18 cellular contexts compared by ENCODE assay signal in the genomic region with DNA sequence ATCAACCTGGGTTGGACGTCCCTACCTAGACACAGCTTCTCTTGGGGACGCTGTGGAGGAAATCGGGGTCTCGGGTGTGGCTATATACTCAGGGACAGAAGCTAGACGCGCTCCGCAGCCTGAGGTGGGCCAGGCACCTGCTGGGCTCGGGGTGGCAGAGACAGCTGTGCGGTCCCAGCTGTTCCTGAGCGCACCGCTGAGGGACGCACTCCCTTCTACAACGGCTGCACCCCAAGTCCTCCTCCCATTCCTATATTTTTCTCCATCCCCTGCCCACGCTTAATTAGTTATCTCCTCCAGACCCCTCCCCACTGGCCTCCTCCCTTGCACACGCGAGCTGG. TPM values are rescaled to one million over a fixed set of nuclear protein-coding genes. Genes with fewer than 3 reads are reported as not detected.
DNase-seq lines count a peak whose midpoint lies in the region; ATAC-seq, FAIRE-seq and TF ChIP-seq lines count a peak whose summit lies in the region.
"Had no signal": no experiment of that assay in that cellular context is flagged by ENCODE, and none has a peak within 500 bp of the region (broad histone marks: within the 10 kb centered on the region; RNA-seq: fewer than 3 reads in every experiment).

No MANE protein-coding gene starts in this region.

- TF ChIP-seq RAD21 in liver (IDR thresholded peaks at IDR 0.05) (no peak), HepG2 (CRISPR knock-in tag; IDR thresholded peaks at IDR 0.05) (no peak)

- TF ChIP-seq CTCF in liver (IDR thresholded peaks at IDR 0.05; ENCODE audit: low read depth, low read length, missing input control) (no peak), HepG2 (CRISPR knock-in tag; IDR thresholded peaks at IDR 0.05) (no peak), mesothelial cell of epicardium (IDR thresholded peaks at IDR 0.05; ENCODE audit: unreplicated experiment) (no peak)

- no peaks in the 10 kb centered on the region for H3K79me2 ChIP-seq in HepG2 (ENCODE audit: insufficient read depth, low read length)

- peaks cover 0 to 3% (median 0%) of the 10 kb centered on the region in 4 donors for H3K27me3 ChIP-seq in liver (ENCODE audit: control insufficient read depth in 4 of 4, insufficient read depth in 4 of 4, low read length in 3 of 4)
- peaks cover 0 to 8% of the 10 kb centered on the region in 2 experiments; a peak in 1 of 5 replicates for H3K27me3 ChIP-seq in HepG2 (ENCODE audit: control insufficient read depth in 1 of 2, insufficient read depth in 2 of 2, low read length in 2 of 2)
- H3K27me3 ChIP-seq in endocrine pancreas (ENCODE audit: control insufficient read depth, insufficient read depth, low read length), result no peaks in the 10 kb centered on the region

- no peak for FAIRE-seq in HepG2 (lab: Jason Lieb, UNC)
- FAIRE-seq: GM12878 had no signal

- H3K4me3 Mint-ChIP-seq in mesothelial cell of epicardium, result peak overlapping the region; percentile 37
- H3K4me3 Mint-ChIP-seq in activated T-cell treated with anti-CD3 and anti-CD28 coated beads, Interleukin-2, amount 50 U/mL, for 24 hours, result no peak overlapping the region
- no peak overlapping the region for H3K4me3 Mint-ChIP-seq in effector memory CD8-positive, alpha-beta T cell
- H3K4me3 Mint-ChIP-seq: activated CD4-positive, alpha-beta T cell treated with anti-CD3 and anti-CD28 coated beads for 36 hours; IgD-negative memory B cell had no signal

- no peak overlapping the region for H3K4me2 ChIP-seq in HepG2 (ENCODE audit: low read depth, low read length)

- DNase-seq in HepG2 (ENCODE audit: low spot score) (no peak), mesothelial cell of epicardium (ENCODE audit: low spot score in 2 of 2, unreplicated experiment in 2 of 2) (no peak), AML-193 (lab: John Stamatoyannopoulos, UW) (no peak)
- no peak for DNase-seq in activated T-cell treated with anti-CD3 and anti-CD28 coated beads, Interleukin-2, amount 50 U/mL, for 24 hours
- DNase-seq in effector memory CD8-positive, alpha-beta T cell, result no peak
- DNase-seq: activated CD4-positive, alpha-beta T cell treated with anti-CD3 and anti-CD28 coated beads for 36 hours; activated T-cell treated with anti-CD3 and anti-CD28 coated beads for 4 hours; GOT3; SHP77 had no signal

- H3K27ac ChIP-seq in liver (ENCODE audit: low read depth in 1 of 2, low read length in 2 of 2), result no peak overlapping the region
- H3K27ac ChIP-seq in HepG2 (ENCODE audit: extremely low read length, insufficient read depth, low read length), result no peak overlapping the region

- peaks cover 87% of the 10 kb centered on the region for H3K27me3 Mint-ChIP-seq in mesothelial cell of epicardium (ENCODE audit: low read depth)
- peaks cover 24% of the 10 kb centered on the region for H3K27me3 Mint-ChIP-seq in activated T-cell treated with anti-CD3 and anti-CD28 coated beads, Interleukin-2, amount 50 U/mL, for 24 hours
- no peaks in the 10 kb centered on the region for H3K27me3 Mint-ChIP-seq in effector memory CD8-positive, alpha-beta T cell

- no peak overlapping the region for H3K27ac Mint-ChIP-seq in mesothelial cell of epicardium
- H3K27ac Mint-ChIP-seq in activated T-cell treated with anti-CD3 and anti-CD28 coated beads, Interleukin-2, amount 50 U/mL, for 24 hours, result no peak overlapping the region
- H3K27ac Mint-ChIP-seq in effector memory CD8-positive, alpha-beta T cell, result no peak overlapping the region
- H3K27ac Mint-ChIP-seq: activated CD4-positive, alpha-beta T cell treated with anti-CD3 and anti-CD28 coated beads for 36 hours; activated naive CD4-positive, alpha-beta T cell treated with anti-CD3 and anti-CD28 coated beads, Interleukin-2, amount 50 U/mL, for 72 hours; IgD-negative memory B cell had no signal

- ATAC-seq in HepG2 (no peak), HG02970 (IDR thresholded peaks at IDR 0.05; ENCODE audit: low FRiP score, unreplicated experiment) (no peak)
- no peak for ATAC-seq in effector memory CD8-positive, alpha-beta T cell (replicated peaks)
- ATAC-seq: activated CD4-positive, alpha-beta T cell treated with anti-CD3 and anti-CD28 coated beads for 36 hours; activated naive CD4-positive, alpha-beta T cell treated with anti-CD3 and anti-CD28 coated beads, Interleukin-2, amount 50 U/mL, for 72 hours; GM12878 had no signal

- TF ChIP-seq POLR2A in HepG2 (IDR thresholded peaks at IDR 0.05; ENCODE audit: insufficient read depth in 1 of 2, low read depth in 2 of 2, low read length in 2 of 2), result no peak

- H2AFZ ChIP-seq in HepG2 (ENCODE audit: low read length), result no peak overlapping the region

- POLR2A ChIA-PET in HepG2 (lab: Yijun Ruan, JAX), result no interaction called here

- no TSS peak for BruUV-seq in HepG2 (replicated peaks; lab: Mats Ljungman, UMichigan)

- in situ Hi-C loops in HepG2 (cut with HindIII; ENCODE audit: extremely low pct_ligation_motif_present, low pct_unique_long_range_greater_than_20kb), result no loop called here

- no peaks in the 10 kb centered on the region for H3K36me3 ChIP-seq in liver (ENCODE audit: control insufficient read depth in 4 of 4, insufficient read depth in 3 of 4, low read depth in 1 of 4, low read length in 3 of 4)
- H3K36me3 ChIP-seq in HepG2 (replicated peaks in 1 of 2; ENCODE audit: control insufficient read depth in 1 of 2, insufficient read depth in 2 of 2, low read length in 2 of 2), result no peaks in the 10 kb centered on the region
- no peaks in the 10 kb centered on the region for H3K36me3 ChIP-seq in endocrine pancreas (ENCODE audit: control insufficient read depth, insufficient read depth, low read length)

- intact Hi-C loops in HepG2 (cut with micrococcal nuclease; ENCODE audit: unreplicated experiment), result no loop called here

- no peaks in the 10 kb centered on the region for H4K20me1 ChIP-seq in HepG2 (ENCODE audit: insufficient read depth, low read length)

- no peaks in the 10 kb centered on the region for H3K36me3 Mint-ChIP-seq in mesothelial cell of epicardium
- no peaks in the 10 kb centered on the region for H3K36me3 Mint-ChIP-seq in activated T-cell treated with anti-CD3 and anti-CD28 coated beads, Interleukin-2, amount 50 U/mL, for 24 hours (ENCODE audit: low read depth)
- no peaks in the 10 kb centered on the region for H3K36me3 Mint-ChIP-seq in effector memory CD8-positive, alpha-beta T cell (ENCODE audit: insufficient read depth)
- H3K36me3 Mint-ChIP-seq: IgD-negative memory B cell had no signal

- H3K9me3 ChIP-seq in liver (ENCODE audit: control insufficient read depth in 4 of 4, low read length in 3 of 4) (no peaks in the 10 kb centered on the region), HepG2 (ENCODE audit: low read length) (no peaks in the 10 kb centered on the region), endocrine pancreas (ENCODE audit: control insufficient read depth, low read length) (no peaks in the 10 kb centered on the region)

- H3K4me3 ChIP-seq in liver (ENCODE audit: low read depth in 1 of 3, low read length in 3 of 3) (peak overlapping the region in 2 of 3 donors; percentile 22 to 36), HepG2 (replicated peaks in 1 of 3; ENCODE audit: insufficient read depth in 1 of 3, low read depth in 2 of 3, low read length in 3 of 3) (no peak overlapping the region), endocrine pancreas (ENCODE audit: control insufficient read depth, insufficient read depth, low read length) (peak overlapping the region; percentile 38)
- H3K4me3 ChIP-seq: GM12878 had no signal

- TF ChIP-seq EP300 in HepG2 (IDR thresholded peaks at IDR 0.05; ENCODE audit: low read depth in 2 of 2, low read length in 2 of 2) (no peak), HepG2 (CRISPR knock-in tag; IDR thresholded peaks at IDR 0.05; ENCODE audit: borderline replicate concordance) (no peak)

- H3K4me1 Mint-ChIP-seq in mesothelial cell of epicardium, result no peaks in the 10 kb centered on the region
- H3K4me1 Mint-ChIP-seq in activated T-cell treated with anti-CD3 and anti-CD28 coated beads, Interleukin-2, amount 50 U/mL, for 24 hours (ENCODE audit: low read depth), result peaks cover 5% of the 10 kb centered on the region
- H3K4me1 Mint-ChIP-seq in effector memory CD8-positive, alpha-beta T cell (ENCODE audit: low read depth in 2 of 2), result no peaks in the 10 kb centered on the region
- H3K4me1 Mint-ChIP-seq: IgD-negative memory B cell had no signal

- 11% methylated on average over 16 of the region's 16 CpGs for WGBS in liver
- 54% methylated on average over 13 of the region's 16 CpGs for WGBS in HepG2 (ENCODE audit: low lambda C conversion rate)

- CTCF ChIA-PET in HepG2 (lab: Yijun Ruan, JAX; ENCODE audit: low intra/inter-chr PET ratio, low total read pairs), result no interaction called here

- H3K9me3 Mint-ChIP-seq in mesothelial cell of epicardium, result peaks cover 4% of the 10 kb centered on the region
- no peaks in the 10 kb centered on the region for H3K9me3 Mint-ChIP-seq in activated T-cell treated with anti-CD3 and anti-CD28 coated beads, Interleukin-2, amount 50 U/mL, for 24 hours
- peaks cover 4 to 9% of the 10 kb centered on the region in 2 donors for H3K9me3 Mint-ChIP-seq in effector memory CD8-positive, alpha-beta T cell
- H3K9me3 Mint-ChIP-seq: IgD-negative memory B cell had no signal

- H3K4me1 ChIP-seq in liver (ENCODE audit: control insufficient read depth in 4 of 4, insufficient read depth in 4 of 4, low read length in 3 of 4) (peaks cover 0 to 12% (median 6%) of the 10 kb centered on the region in 4 donors), HepG2 (ENCODE audit: insufficient read depth, low read length) (no peaks in the 10 kb centered on the region), endocrine pancreas (ENCODE audit: control insufficient read depth, insufficient read depth, low read length) (no peaks in the 10 kb centered on the region)

- H3K9ac ChIP-seq in liver (ENCODE audit: low read depth in 1 of 2, low read length in 2 of 2) (no peak overlapping the region), HepG2 (ENCODE audit: insufficient read depth, low read depth, low read length) (no peak overlapping the region), endocrine pancreas (ENCODE audit: control insufficient read depth, insufficient read depth, low read length) (no peak overlapping the region)

RNA-seq across cellular contexts. Expression of gene MTNR1B, which starts 0.2 kb away (rescaled TPM):
- total RNA-seq in liver (not detected), HepG2 (2016; rRNA removed; fragmentation: Illumina TruSeq; extraction: Trizol) (not detected in 2 replicates), mesothelial cell of epicardium (not detected in 3 replicates)
- polyA plus RNA-seq in liver (not detected), HepG2 (2011; rRNA removed) (not detected in 2 replicates)
- not detected in 2 replicates for total RNA-seq in HepG2 (2016; cell fraction: cytosol; rRNA removed; fragmentation: Illumina TruSeq; extraction: Trizol; ENCODE audit: low read depth)
- not detected in 2 replicates for total RNA-seq in HepG2 (2016; cell fraction: insoluble cytoplasmic fraction; rRNA removed; fragmentation: Illumina TruSeq; extraction: Trizol)
- not detected in 2 replicates for total RNA-seq in HepG2 (2016; cell fraction: membrane; rRNA removed; fragmentation: Illumina TruSeq; extraction: Trizol)
- not detected in 2 replicates for total RNA-seq in HepG2 (2016; cell fraction: nucleus; rRNA removed; fragmentation: Illumina TruSeq; extraction: Trizol)
- polyA plus RNA-seq in HepG2 (2011; cell fraction: cytosol; rRNA removed), result not detected in 2 replicates
- not detected in 2 replicates for polyA plus RNA-seq in HepG2 (2011; cell fraction: nucleus; rRNA removed)
- not detected in 2 replicates for polyA plus RNA-seq in HepG2 (2012)
- polyA plus RNA-seq in HepG2 (2016; cell fraction: cytosol; fragmentation: Illumina TruSeq; extraction: Trizol; ENCODE audit: low read depth), result not detected in 2 replicates
- polyA plus RNA-seq in HepG2 (2016; cell fraction: insoluble cytoplasmic fraction; fragmentation: Illumina TruSeq; extraction: Trizol; ENCODE audit: low read depth), result not detected in 2 replicates
- not detected in 2 replicates for polyA plus RNA-seq in HepG2 (2016; cell fraction: membrane; fragmentation: Illumina TruSeq; extraction: Trizol; ENCODE audit: low read depth)
- not detected in 2 replicates for polyA plus RNA-seq in HepG2 (2016; cell fraction: nucleus; fragmentation: Illumina TruSeq; extraction: Trizol; ENCODE audit: insufficient read depth, low read depth)
- not detected in 2 replicates for polyA minus RNA-seq in HepG2 (2011; rRNA and poly(A)+ RNA removed; ENCODE audit: low replicate concordance)
- polyA minus RNA-seq in HepG2 (2011; cell fraction: cytosol; rRNA and poly(A)+ RNA removed), result not detected in 2 replicates
- not detected in 2 replicates for polyA minus RNA-seq in HepG2 (2011; cell fraction: nucleus; rRNA and poly(A)+ RNA removed)
- total RNA-seq: activated CD4-positive, alpha-beta T cell treated with anti-CD3 and anti-CD28 coated beads for 36 hours; activated naive CD4-positive, alpha-beta T cell treated with anti-CD3 and anti-CD28 coated beads, Interleukin-2, amount 50 U/mL, for 72 hours; G401; GM12878; pulmonary artery endothelial cell; T-helper 2 cell treated with Interferon-gamma antibody and Interleukin-4, amounts not matched to agents 100 ng/mL and 5 ng/mL, for 36 hours had no signal
- polyA plus RNA-seq: GM12878, IgD-negative memory B cell had no signal

Comparison
In these comparisons a context has a peak if more than half of its experiments do, and no peak if none do; other contexts are left out.
1. H3K4me3 ChIP-seq: peak in liver (2 of 3) and endocrine pancreas (single experiment); none in HepG2 (0 of 3).